ENCODE assay signal across 23 cellular contexts in genomic region chr1:3762873-3763228, GRCh38. TPM values are rescaled to one million over a fixed set of nuclear protein-coding genes. Genes with fewer than 3 reads are reported as not detected.
DNase-seq lines count a peak whose midpoint lies in the region; ATAC-seq, FAIRE-seq and TF ChIP-seq lines count a peak whose summit lies in the region.
"Had no signal": no experiment of that assay in that cellular context is flagged by ENCODE, and none has a peak within 500 bp of the region (broad histone marks: within the 10 kb centered on the region; RNA-seq: fewer than 3 reads in every experiment).

No MANE protein-coding gene starts in this region.

- peaks cover 3 to 6% of the 10 kb centered on the region in 2 experiments for H3K4me1 Mint-ChIP-seq in H9
- no peaks in the 10 kb centered on the region for H3K4me1 Mint-ChIP-seq in naive thymus-derived CD4-positive, alpha-beta T cell

- no peak overlapping the region for H3K18ac ChIP-seq in H9 (ENCODE audit: insufficient read length, low read depth, low read length)

- TF ChIP-seq EP300 in HepG2 (IDR thresholded peaks at IDR 0.05; ENCODE audit: low read depth in 2 of 2, low read length in 2 of 2) (no peak), HepG2 (CRISPR knock-in tag; IDR thresholded peaks at IDR 0.05; ENCODE audit: borderline replicate concordance) (no peak), suprapubic skin (IDR thresholded peaks at IDR 0.05) (no peak)

- H4K5ac ChIP-seq in H9 (ENCODE audit: insufficient read length, low read depth, low read length) = no peak overlapping the region

- H3K36me3 ChIP-seq in Panc1 (ENCODE audit: control insufficient read depth, insufficient read depth, low read length) (no peaks in the 10 kb centered on the region), HepG2 (replicated peaks in 1 of 2; ENCODE audit: control insufficient read depth in 1 of 2, insufficient read depth in 2 of 2, low read length in 2 of 2) (no peaks in the 10 kb centered on the region), suprapubic skin (no peaks in the 10 kb centered on the region)
- H3K36me3 ChIP-seq in naive thymus-derived CD4-positive, alpha-beta T cell (ENCODE audit: control insufficient read depth in 2 of 3, insufficient read depth in 3 of 3, low read length in 3 of 3) = no peaks in the 10 kb centered on the region
- H3K36me3 ChIP-seq: BE2C had no signal

- WGBS in H9 (ENCODE audit: extremely low coverage, insufficient read length, low lambda C conversion rate) = no CpG with 5 or more reads among the region's 12 CpGs
- 22% methylated on average over 8 of the region's 12 CpGs for WGBS in HepG2 (ENCODE audit: low lambda C conversion rate)
- WGBS in suprapubic skin = 87% methylated on average over 11 of the region's 12 CpGs

- DNase-seq in H9 (no peak), Panc1 (ENCODE audit: low read depth, low spot score) (no peak), HepG2 (ENCODE audit: low spot score) (no peak), suprapubic skin (ENCODE audit: low spot score in 2 of 2) (peak; percentile 59 to 72), cardiac septum (ENCODE audit: low spot score) (no peak)
- DNase-seq in naive thymus-derived CD4-positive, alpha-beta T cell = no peak
- DNase-seq: ACHN; BE2C; Caco-2; CD4-positive, alpha-beta T cell; GDM1; GM23248; HFFc6; KG1 had no signal

- no peak for TF ChIP-seq POLR2A in HepG2 (IDR thresholded peaks at IDR 0.05; ENCODE audit: insufficient read depth in 1 of 2, low read depth in 2 of 2, low read length in 2 of 2)
- no peak for TF ChIP-seq POLR2A in suprapubic skin (IDR thresholded peaks at IDR 0.05)

- H4K8ac ChIP-seq in H9 (replicated peaks; ENCODE audit: insufficient read length, low read depth, low read length) = no peak overlapping the region

- no peak overlapping the region for H3K4ac ChIP-seq in H9 (ENCODE audit: low read depth, low read length)

- no peaks in the 10 kb centered on the region for H3K9me3 ChIP-seq in H9 (ENCODE audit: control insufficient read depth, low read depth, low read length)
- no peaks in the 10 kb centered on the region for H3K9me3 ChIP-seq in Panc1 (ENCODE audit: control insufficient read depth, insufficient read depth, low read depth, low read length)
- no peaks in the 10 kb centered on the region for H3K9me3 ChIP-seq in HepG2 (ENCODE audit: low read length)
- H3K9me3 ChIP-seq in suprapubic skin = no peaks in the 10 kb centered on the region
- H3K9me3 ChIP-seq in naive thymus-derived CD4-positive, alpha-beta T cell (ENCODE audit: control insufficient read depth in 2 of 3, low read length in 3 of 3) = no peaks in the 10 kb centered on the region
- H3K9me3 ChIP-seq: BE2C, Caco-2 had no signal

- H3K79me1 ChIP-seq in H9 (ENCODE audit: insufficient read depth, low read depth, low read length, poor library complexity, severe bottlenecking) = no peaks in the 10 kb centered on the region

- no peak overlapping the region for H2BK5ac ChIP-seq in H9 (ENCODE audit: insufficient read length, low read length)

- no peak for TF ChIP-seq CTCF in H9 (conservative IDR thresholded peaks at IDR 0.05)
- no peak for TF ChIP-seq CTCF in Panc1 (IDR thresholded peaks at IDR 0.05)
- no peak for TF ChIP-seq CTCF in HepG2 (CRISPR knock-in tag; IDR thresholded peaks at IDR 0.05)
- TF ChIP-seq CTCF in suprapubic skin (IDR thresholded peaks at IDR 0.05) = no peak

- ATAC-seq in Panc1 = 0 out of 2 replicates have a peak, but pooled peaks have one; percentile 37
- peak; percentile 47 for ATAC-seq in HepG2
- no peak for ATAC-seq in GM18502 (IDR thresholded peaks at IDR 0.05; ENCODE audit: poor library complexity, unreplicated experiment)
- no peak for ATAC-seq in naive thymus-derived CD4-positive, alpha-beta T cell
- ATAC-seq: HCT116 had no signal

- H3K4me3 ChIP-seq in Panc1 (ENCODE audit: low read depth in 2 of 2, low read length in 2 of 2) (no peak overlapping the region), HepG2 (replicated peaks in 1 of 3; ENCODE audit: insufficient read depth in 1 of 3, low read depth in 2 of 3, low read length in 3 of 3) (no peak overlapping the region), suprapubic skin (no peak overlapping the region)
- H3K4me3 ChIP-seq in naive thymus-derived CD4-positive, alpha-beta T cell (ENCODE audit: low read length) = no peak overlapping the region
- H3K4me3 ChIP-seq: GM23248 had no signal

- H2AK5ac ChIP-seq in H9 (ENCODE audit: insufficient read length, low read length) = no peak overlapping the region

- H2BK120ac ChIP-seq in H9 (ENCODE audit: low read depth, low read length, poor library complexity, severe bottlenecking) = no peak overlapping the region

- no peak overlapping the region for H3K9ac ChIP-seq in H9 (ENCODE audit: extremely low read depth, insufficient read length, low read length)
- H3K9ac ChIP-seq in HepG2 (ENCODE audit: insufficient read depth, low read depth, low read length) = no peak overlapping the region
- H3K9ac ChIP-seq: GM23248 had no signal

- FAIRE-seq in HepG2 (lab: Jason Lieb, UNC) = no peak
- FAIRE-seq: A204.1, D721Med, GM12892, H54, HTR-8/SVneo had no signal

- no peaks in the 10 kb centered on the region for H3K27me3 ChIP-seq in H9 (ENCODE audit: insufficient read depth, low read length)
- H3K27me3 ChIP-seq in Panc1 (ENCODE audit: control insufficient read depth, insufficient read depth, low read length) = 0 out of 2 replicates have a peak, but pooled peaks cover 3% of the 10 kb centered on the region
- peaks cover 7 to 67% of the 10 kb centered on the region in 2 experiments; a peak in 4 of 5 replicates for H3K27me3 ChIP-seq in HepG2 (ENCODE audit: control insufficient read depth in 1 of 2, insufficient read depth in 2 of 2, low read length in 2 of 2)
- peaks cover 53% of the 10 kb centered on the region for H3K27me3 ChIP-seq in suprapubic skin
- H3K27me3 ChIP-seq in naive thymus-derived CD4-positive, alpha-beta T cell (ENCODE audit: control insufficient read depth in 2 of 2, insufficient read depth in 2 of 2, low read length in 2 of 2) = no peaks in the 10 kb centered on the region

- no TSS peak for BruUV-seq in Panc1 (replicated peaks; lab: Mats Ljungman, UMichigan)
- BruUV-seq in HepG2 (replicated peaks; lab: Mats Ljungman, UMichigan) = no TSS peak

- H3K4me1 ChIP-seq in H9 (ENCODE audit: insufficient read depth, low read length) (no peaks in the 10 kb centered on the region), Panc1 (ENCODE audit: control insufficient read depth, insufficient read depth, low read length) (no peaks in the 10 kb centered on the region), HepG2 (ENCODE audit: insufficient read depth, low read length) (peaks cover 12% of the 10 kb centered on the region), suprapubic skin (no peaks in the 10 kb centered on the region)
- H3K4me1 ChIP-seq in naive thymus-derived CD4-positive, alpha-beta T cell (ENCODE audit: control insufficient read depth in 2 of 2, insufficient read depth in 2 of 2, low read length in 2 of 2) = no peaks in the 10 kb centered on the region
- H3K4me1 ChIP-seq: BE2C, Caco-2 had no signal

- no peak overlapping the region for H2BK12ac ChIP-seq in H9 (ENCODE audit: insufficient read length, low read depth, low read length)

- H2BK20ac ChIP-seq in H9 (ENCODE audit: low read depth, low read length, poor library complexity, severe bottlenecking) = no peak overlapping the region

- H3K56ac ChIP-seq in H9 (ENCODE audit: insufficient read length, low read depth, low read length) = no peak overlapping the region

- no peak overlapping the region for H4K91ac ChIP-seq in H9 (ENCODE audit: insufficient read length, low read depth, low read length)

- no peak overlapping the region for H3K27ac Mint-ChIP-seq in H9
- no peak overlapping the region for H3K27ac Mint-ChIP-seq in naive thymus-derived CD4-positive, alpha-beta T cell
- H3K27ac Mint-ChIP-seq: CD4-positive, alpha-beta T cell; HFFc6 had no signal

- H3K79me2 ChIP-seq in H9 (ENCODE audit: insufficient read depth, low read length) (no peaks in the 10 kb centered on the region), HepG2 (ENCODE audit: insufficient read depth, low read length) (no peaks in the 10 kb centered on the region)

- H3K27me3 Mint-ChIP-seq in H9 (ENCODE audit: low read depth) = peaks cover 63% of the 10 kb centered on the region
- H3K27me3 Mint-ChIP-seq in naive thymus-derived CD4-positive, alpha-beta T cell = peaks cover 8 to 34% (median 16%) of the 10 kb centered on the region in 5 donors

- intact Hi-C loops in Panc1 (cut with micrococcal nuclease; ENCODE audit: unreplicated experiment) = no loop called here
- intact Hi-C loops in HepG2 (cut with micrococcal nuclease; ENCODE audit: unreplicated experiment) = no loop called here
- intact Hi-C loops in cardiac septum (cut with DNase I) = no loop called here
- intact Hi-C loops in naive thymus-derived CD4-positive, alpha-beta T cell (cut with micrococcal nuclease) = no loop called here

- H3K36me3 Mint-ChIP-seq in H9 (ENCODE audit: insufficient read depth in 1 of 3, low read depth in 3 of 3) = peaks cover 2 to 17% (median 11%) of the 10 kb centered on the region in 3 experiments; a peak in 6 of 7 replicates
- H3K36me3 Mint-ChIP-seq in naive thymus-derived CD4-positive, alpha-beta T cell = peaks cover 0 to 5% (median 0%) of the 10 kb centered on the region in 5 donors

- no peak overlapping the region for H3T11ph ChIP-seq in H9 (ENCODE audit: low read length)

- H3K27ac ChIP-seq in H9 (ENCODE audit: insufficient read length, low read depth, low read length) (no peak overlapping the region), Panc1 (ENCODE audit: low read length) (no peak overlapping the region), HepG2 (ENCODE audit: extremely low read length, insufficient read depth, low read length) (no peak overlapping the region), suprapubic skin (no peak overlapping the region)
- no peak overlapping the region for H3K27ac ChIP-seq in naive thymus-derived CD4-positive, alpha-beta T cell (ENCODE audit: low read depth, low read length)
- H3K27ac ChIP-seq: C4-2B, GM23248, HL-60 had no signal

- H3K9me3 Mint-ChIP-seq in H9 = peaks cover 24 to 32% of the 10 kb centered on the region in 2 experiments
- H3K9me3 Mint-ChIP-seq in naive thymus-derived CD4-positive, alpha-beta T cell = peaks cover 0 to 9% (median 0%) of the 10 kb centered on the region in 11 donors
- H3K9me3 Mint-ChIP-seq: CD4-positive, alpha-beta T cell had no signal

- CTCF ChIA-PET in Panc1 (lab: Charles Lee) = interaction anchor here (0.6 kb wide), 1 partner anchor 39 kb away, joined by 3 read pairs; no protein-coding TSS in a partner anchor
- CTCF ChIA-PET in HepG2 (lab: Yijun Ruan, JAX; ENCODE audit: low intra/inter-chr PET ratio, low total read pairs) = no interaction called here
- CTCF ChIA-PET in naive thymus-derived CD4-positive, alpha-beta T cell (lab: Charles Lee) = no interaction called here

- no peak overlapping the region for H3K23ac ChIP-seq in H9 (ENCODE audit: insufficient read length, low read depth, low read length)

- H3K14ac ChIP-seq in H9 (ENCODE audit: insufficient read depth, low read length) = peak overlapping the region; percentile 22; the same call in 1 of the 2 replicates

- no peak overlapping the region for H3K4me2 ChIP-seq in H9 (ENCODE audit: insufficient read depth, insufficient read length, low read length)
- no peak overlapping the region for H3K4me2 ChIP-seq in HepG2 (ENCODE audit: low read depth, low read length)

- no peaks in the 10 kb centered on the region for H3K23me2 ChIP-seq in H9 (ENCODE audit: insufficient read length, low read depth, low read length, poor library complexity, severe bottlenecking)

- in situ Hi-C loops in Panc1 (cut with HindIII; ENCODE audit: low pct_unique_long_range_greater_than_20kb, low sequenced_read_pairs) (no loop called here), HepG2 (cut with HindIII; ENCODE audit: extremely low pct_ligation_motif_present, low pct_unique_long_range_greater_than_20kb) (no loop called here)

- H4K20me1 ChIP-seq in H9 (ENCODE audit: control insufficient read depth, insufficient read depth, insufficient read length) = no peaks in the 10 kb centered on the region
- no peaks in the 10 kb centered on the region for H4K20me1 ChIP-seq in HepG2 (ENCODE audit: insufficient read depth, low read length)

- no peak overlapping the region for H3K4me3 Mint-ChIP-seq in H9
- H3K4me3 Mint-ChIP-seq in naive thymus-derived CD4-positive, alpha-beta T cell = no peak overlapping the region
- H3K4me3 Mint-ChIP-seq: CD4-positive, alpha-beta T cell; HFFc6 had no signal

- H2AFZ ChIP-seq in H9 (ENCODE audit: low read length) (no peak overlapping the region), HepG2 (ENCODE audit: low read length) (no peak overlapping the region)
- H2AFZ ChIP-seq: GM23248 had no signal

- POLR2A ChIA-PET in Panc1 (lab: Charles Lee) (no interaction called here), HepG2 (lab: Yijun Ruan, JAX) (no interaction called here)
- POLR2A ChIA-PET in naive thymus-derived CD4-positive, alpha-beta T cell (lab: Charles Lee) = no interaction called here

- no peak for TF ChIP-seq RAD21 in HepG2 (CRISPR knock-in tag; IDR thresholded peaks at IDR 0.05)

- no peak overlapping the region for H2BK15ac ChIP-seq in H9 (ENCODE audit: low read depth, low read length)

RNA-seq across cellular contexts. Expression of gene SMIM1, which starts 9.7 kb away (rescaled TPM):
- total RNA-seq in H9 (2021) = 5.3 and 7.3 TPM in 2 replicates
- 35.5 TPM for total RNA-seq in Panc1 (2021; ENCODE audit: unreplicated experiment)
- 37.1 TPM for polyA plus RNA-seq in Panc1 (2012; ENCODE audit: insufficient read length)
- total RNA-seq in HepG2 (2016; rRNA removed; fragmentation: Illumina TruSeq; extraction: Trizol) = 55.8 and 56.3 TPM in 2 replicates
- 360 and 516 TPM in 2 replicates for total RNA-seq in HepG2 (2016; cell fraction: cytosol; rRNA removed; fragmentation: Illumina TruSeq; extraction: Trizol; ENCODE audit: low read depth)
- 54.3 and 58.0 TPM in 2 replicates for total RNA-seq in HepG2 (2016; cell fraction: insoluble cytoplasmic fraction; rRNA removed; fragmentation: Illumina TruSeq; extraction: Trizol)
- total RNA-seq in HepG2 (2016; cell fraction: membrane; rRNA removed; fragmentation: Illumina TruSeq; extraction: Trizol) = 94.8 and 147 TPM in 2 replicates
- 35.3 and 45.5 TPM in 2 replicates for total RNA-seq in HepG2 (2016; cell fraction: nucleus; rRNA removed; fragmentation: Illumina TruSeq; extraction: Trizol)
- 12.4 and 22.2 TPM in 2 replicates for polyA plus RNA-seq in HepG2 (2011; rRNA removed)
- 15.0 and 35.9 TPM in 2 replicates for polyA plus RNA-seq in HepG2 (2011; cell fraction: cytosol; rRNA removed)
- 20.1 and 21.5 TPM in 2 replicates for polyA plus RNA-seq in HepG2 (2011; cell fraction: nucleus; rRNA removed)
- polyA plus RNA-seq in HepG2 (2012) = 18.7 and 18.9 TPM in 2 replicates
- polyA plus RNA-seq in HepG2 (2016; cell fraction: cytosol; fragmentation: Illumina TruSeq; extraction: Trizol; ENCODE audit: low read depth) = 172 and 230 TPM in 2 replicates
- 45.5 and 47.9 TPM in 2 replicates for polyA plus RNA-seq in HepG2 (2016; cell fraction: insoluble cytoplasmic fraction; fragmentation: Illumina TruSeq; extraction: Trizol; ENCODE audit: low read depth)
- 82.1 and 104 TPM in 2 replicates for polyA plus RNA-seq in HepG2 (2016; cell fraction: membrane; fragmentation: Illumina TruSeq; extraction: Trizol; ENCODE audit: low read depth)
- polyA plus RNA-seq in HepG2 (2016; cell fraction: nucleus; fragmentation: Illumina TruSeq; extraction: Trizol; ENCODE audit: insufficient read depth, low read depth) = 32.0 and 32.8 TPM in 2 replicates
- polyA minus RNA-seq in HepG2 (2011; rRNA and poly(A)+ RNA removed; ENCODE audit: low replicate concordance) = 29.5 TPM in 1 of 2 replicates, not detected in the other
- 18.6 and 19.1 TPM in 2 replicates for polyA minus RNA-seq in HepG2 (2011; cell fraction: cytosol; rRNA and poly(A)+ RNA removed)
- 17.1 and 18.4 TPM in 2 replicates for polyA minus RNA-seq in HepG2 (2011; cell fraction: nucleus; rRNA and poly(A)+ RNA removed)
- total RNA-seq in suprapubic skin = 1 to 10 TPM in 3 of 4 donors, not detected in 1; 3.2 to 8.4 (median 3.4) TPM
- total RNA-seq in cardiac septum = 8.0 TPM
- 1 to 10 TPM in 4 of 5 experiments, under 1 TPM in 1; 0.58 to 4.3 (median 2.3) TPM for total RNA-seq in naive thymus-derived CD4-positive, alpha-beta T cell
- polyA plus RNA-seq in naive thymus-derived CD4-positive, alpha-beta T cell = 1 to 10 TPM in 1 of 2 donors, under 1 TPM in 1; 0.75 to 3.0 TPM
- total RNA-seq: GM23248 had no signal
- polyA plus RNA-seq: GM23248 had no signal

RNA-seq across cellular contexts. Expression of gene CCDC27, which starts 10.6 kb away (rescaled TPM):
- total RNA-seq in H9 (2021) (not detected in 2 replicates), Panc1 (2021; ENCODE audit: unreplicated experiment) (not detected), HepG2 (2016; rRNA removed; fragmentation: Illumina TruSeq; extraction: Trizol) (not detected in 2 replicates), suprapubic skin (not detected), cardiac septum (not detected)
- 0.10 TPM for polyA plus RNA-seq in Panc1 (2012; ENCODE audit: insufficient read length)
- not detected in 2 replicates for total RNA-seq in HepG2 (2016; cell fraction: cytosol; rRNA removed; fragmentation: Illumina TruSeq; extraction: Trizol; ENCODE audit: low read depth)
- not detected in 2 replicates for total RNA-seq in HepG2 (2016; cell fraction: insoluble cytoplasmic fraction; rRNA removed; fragmentation: Illumina TruSeq; extraction: Trizol)
- not detected in 2 replicates for total RNA-seq in HepG2 (2016; cell fraction: membrane; rRNA removed; fragmentation: Illumina TruSeq; extraction: Trizol)
- total RNA-seq in HepG2 (2016; cell fraction: nucleus; rRNA removed; fragmentation: Illumina TruSeq; extraction: Trizol) = not detected in 2 replicates
- polyA plus RNA-seq in HepG2 (2011; rRNA removed) = not detected in 2 replicates
- polyA plus RNA-seq in HepG2 (2011; cell fraction: cytosol; rRNA removed) = not detected in 2 replicates
- polyA plus RNA-seq in HepG2 (2011; cell fraction: nucleus; rRNA removed) = not detected in 2 replicates
- polyA plus RNA-seq in HepG2 (2012) = 0.23 TPM in 1 of 2 replicates, not detected in the other
- not detected in 2 replicates for polyA plus RNA-seq in HepG2 (2016; cell fraction: cytosol; fragmentation: Illumina TruSeq; extraction: Trizol; ENCODE audit: low read depth)
- polyA plus RNA-seq in HepG2 (2016; cell fraction: insoluble cytoplasmic fraction; fragmentation: Illumina TruSeq; extraction: Trizol; ENCODE audit: low read depth) = not detected in 2 replicates
- not detected in 2 replicates for polyA plus RNA-seq in HepG2 (2016; cell fraction: membrane; fragmentation: Illumina TruSeq; extraction: Trizol; ENCODE audit: low read depth)
- polyA plus RNA-seq in HepG2 (2016; cell fraction: nucleus; fragmentation: Illumina TruSeq; extraction: Trizol; ENCODE audit: insufficient read depth, low read depth) = not detected in 2 replicates
- polyA minus RNA-seq in HepG2 (2011; rRNA and poly(A)+ RNA removed; ENCODE audit: low replicate concordance) = not detected in 2 replicates
- polyA minus RNA-seq in HepG2 (2011; cell fraction: cytosol; rRNA and poly(A)+ RNA removed) = not detected in 2 replicates
- not detected in 2 replicates for polyA minus RNA-seq in HepG2 (2011; cell fraction: nucleus; rRNA and poly(A)+ RNA removed)
- not detected for total RNA-seq in naive thymus-derived CD4-positive, alpha-beta T cell
- not detected for polyA plus RNA-seq in naive thymus-derived CD4-positive, alpha-beta T cell
- total RNA-seq: Caco-2; CD4-positive, alpha-beta T cell; GM23248; HFFc6 had no signal
- polyA plus RNA-seq: GM23248 had no signal

RNA-seq across cellular contexts. Expression of gene LRRC47, which starts 33.4 kb away (rescaled TPM):
- total RNA-seq in H9 (2021) (65.1 and 72.8 TPM in 2 replicates), Panc1 (2021; ENCODE audit: unreplicated experiment) (51.0 TPM), HepG2 (2016; rRNA removed; fragmentation: Illumina TruSeq; extraction: Trizol) (52.4 and 52.5 TPM in 2 replicates), suprapubic skin (10 to 100 TPM; 36.4 to 53.0 (median 41.4) TPM), cardiac septum (63.1 TPM)
- polyA plus RNA-seq in Panc1 (2012; ENCODE audit: insufficient read length) = 32.2 TPM
- 6.5 and 7.6 TPM in 2 replicates for total RNA-seq in HepG2 (2016; cell fraction: cytosol; rRNA removed; fragmentation: Illumina TruSeq; extraction: Trizol; ENCODE audit: low read depth)
- 47.8 and 53.6 TPM in 2 replicates for total RNA-seq in HepG2 (2016; cell fraction: insoluble cytoplasmic fraction; rRNA removed; fragmentation: Illumina TruSeq; extraction: Trizol)
- 11.1 and 12.6 TPM in 2 replicates for total RNA-seq in HepG2 (2016; cell fraction: membrane; rRNA removed; fragmentation: Illumina TruSeq; extraction: Trizol)
- total RNA-seq in HepG2 (2016; cell fraction: nucleus; rRNA removed; fragmentation: Illumina TruSeq; extraction: Trizol) = 22.3 and 30.2 TPM in 2 replicates
- 18.3 and 20.2 TPM in 2 replicates for polyA plus RNA-seq in HepG2 (2011; rRNA removed)
- 11.1 and 11.8 TPM in 2 replicates for polyA plus RNA-seq in HepG2 (2011; cell fraction: cytosol; rRNA removed)
- polyA plus RNA-seq in HepG2 (2011; cell fraction: nucleus; rRNA removed) = 22.8 and 33.3 TPM in 2 replicates
- 19.1 and 36.0 TPM in 2 replicates for polyA plus RNA-seq in HepG2 (2012)
- 3.5 and 3.9 TPM in 2 replicates for polyA plus RNA-seq in HepG2 (2016; cell fraction: cytosol; fragmentation: Illumina TruSeq; extraction: Trizol; ENCODE audit: low read depth)
- polyA plus RNA-seq in HepG2 (2016; cell fraction: insoluble cytoplasmic fraction; fragmentation: Illumina TruSeq; extraction: Trizol; ENCODE audit: low read depth) = 46.2 and 54.8 TPM in 2 replicates
- polyA plus RNA-seq in HepG2 (2016; cell fraction: membrane; fragmentation: Illumina TruSeq; extraction: Trizol; ENCODE audit: low read depth) = 9.2 and 9.3 TPM in 2 replicates
- polyA plus RNA-seq in HepG2 (2016; cell fraction: nucleus; fragmentation: Illumina TruSeq; extraction: Trizol; ENCODE audit: insufficient read depth, low read depth) = 63.9 and 68.5 TPM in 2 replicates
- polyA minus RNA-seq in HepG2 (2011; rRNA and poly(A)+ RNA removed; ENCODE audit: low replicate concordance) = 12.3 and 17.4 TPM in 2 replicates
- polyA minus RNA-seq in HepG2 (2011; cell fraction: cytosol; rRNA and poly(A)+ RNA removed) = 12.0 and 18.0 TPM in 2 replicates
- 10.1 and 11.3 TPM in 2 replicates for polyA minus RNA-seq in HepG2 (2011; cell fraction: nucleus; rRNA and poly(A)+ RNA removed)
- 10 to 100 TPM; 38.2 to 60.2 (median 43.9) TPM for total RNA-seq in naive thymus-derived CD4-positive, alpha-beta T cell
- polyA plus RNA-seq in naive thymus-derived CD4-positive, alpha-beta T cell = 10 to 100 TPM; 25.7 to 33.4 TPM

Comparison
In these comparisons a context has a peak if more than half of its experiments do, and no peak if none do; other contexts are left out.
1. DNase-seq: peak in suprapubic skin (2 of 2); none in H9 (single experiment), Panc1 (single experiment), HepG2 (single experiment), cardiac septum (single experiment) and naive thymus-derived CD4-positive, alpha-beta T cell (0 of 9).
2. ATAC-seq: peak in Panc1 (single experiment) and HepG2 (single experiment); none in GM18502 (single experiment) and naive thymus-derived CD4-positive, alpha-beta T cell (single experiment).